In the genomic region with DNA sequence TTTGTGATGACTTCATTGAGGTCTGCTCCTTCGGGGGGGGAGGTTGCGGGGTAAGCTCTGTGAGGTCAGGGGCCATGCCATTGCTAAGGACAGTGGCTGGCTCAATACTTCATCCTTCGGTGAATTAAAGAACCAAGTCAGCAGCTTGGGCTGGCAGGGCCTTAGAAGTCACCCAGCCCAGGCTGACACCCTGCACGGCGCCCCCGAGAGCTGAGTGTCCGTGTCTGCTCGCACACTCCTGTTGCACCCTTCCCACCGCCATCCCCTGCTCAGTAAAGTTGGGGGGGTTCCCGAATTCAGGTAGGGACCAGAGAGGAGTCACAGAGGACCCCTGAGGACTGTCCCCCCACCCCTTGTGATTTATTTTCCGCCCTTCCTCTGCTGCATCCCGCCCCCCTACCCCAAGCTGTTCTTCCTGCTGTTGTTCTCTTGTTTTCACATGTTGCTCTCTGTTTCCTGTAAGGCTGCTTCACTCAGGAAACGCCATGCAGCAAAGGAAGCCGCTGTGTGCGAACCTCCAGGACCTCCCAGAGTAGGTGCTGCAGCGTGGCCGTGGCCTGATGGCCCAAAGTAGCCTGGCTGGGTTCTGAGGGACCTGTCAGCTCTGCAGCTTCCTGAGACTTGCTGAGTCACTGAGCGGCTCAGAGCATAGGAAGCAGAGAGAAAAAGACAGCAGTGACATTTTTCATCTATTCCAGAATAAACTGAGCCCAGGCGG, we compare ENCODE assay signal across 7 cellular contexts. TPM values are rescaled to one million over a fixed set of nuclear protein-coding genes. Genes with fewer than 3 reads are reported as not detected.
A peak's percentile ranks its signal among the peaks of the same experiment; 100 is the strongest.
DNase-seq lines count a peak whose midpoint lies in the region; ATAC-seq and TF ChIP-seq lines count a peak whose summit lies in the region.

No MANE protein-coding gene starts in this region.

- H4K20me1 ChIP-seq in PC-3 (ENCODE audit: low read length), result no peaks in the 10 kb centered on the region

- no peak for TF ChIP-seq POLR2A in thyroid gland (IDR thresholded peaks at IDR 0.05)

- no peaks in the 10 kb centered on the region for H3K36me3 ChIP-seq in PC-3 (ENCODE audit: low read depth, low read length)
- H3K36me3 ChIP-seq in lower lobe of right lung, result no peaks in the 10 kb centered on the region
- H3K36me3 ChIP-seq in thyroid gland, result no peaks in the 10 kb centered on the region

- H3K4me3 ChIP-seq in PC-3 (ENCODE audit: low read length) (no peak overlapping the region), lower lobe of right lung (no peak overlapping the region), thyroid gland (replicated peaks in 1 of 3) (no peak overlapping the region)

- H3F3A ChIP-seq in PC-3 (ENCODE audit: low read length, unreplicated experiment), result no peaks in the 10 kb centered on the region

- H3K4me1 Mint-ChIP-seq in nephron progenitor cell, result peaks cover 47% of the 10 kb centered on the region

- no peaks in the 10 kb centered on the region for H3K9me2 ChIP-seq in PC-3 (replicated peaks; ENCODE audit: low read length)

- POLR2A ChIA-PET in PC-3 (lab: Charles Lee; ENCODE audit: unreplicated experiment), result no interaction called here

- H3K9ac ChIP-seq in PC-3 (ENCODE audit: low read length), result no peak overlapping the region

- no peak for TF ChIP-seq CTCF in PC-3 (conservative IDR thresholded peaks at IDR 0.05; ENCODE audit: low read depth, low read length)
- no peak for TF ChIP-seq CTCF in lower lobe of right lung (IDR thresholded peaks at IDR 0.05)
- no peak for TF ChIP-seq CTCF in thyroid gland (IDR thresholded peaks at IDR 0.05)
- TF ChIP-seq CTCF in nephron progenitor cell (IDR thresholded peaks at IDR 0.05), result no peak

- H3K9me3 ChIP-seq in PC-3 (ENCODE audit: low read length) (no peaks in the 10 kb centered on the region), lower lobe of right lung (no peaks in the 10 kb centered on the region), thyroid gland (no peaks in the 10 kb centered on the region)

- peak overlapping the region; percentile 38; the same call in 1 of the 2 replicates for H2AFZ ChIP-seq in PC-3 (ENCODE audit: low read length)

- H3K27me3 ChIP-seq in PC-3 (ENCODE audit: low read length), result no peaks in the 10 kb centered on the region
- no peaks in the 10 kb centered on the region for H3K27me3 ChIP-seq in lower lobe of right lung (ENCODE audit: low read depth)
- H3K27me3 ChIP-seq in thyroid gland, result no peaks in the 10 kb centered on the region

- CTCF ChIA-PET in PC-3 (lab: Charles Lee), result interaction anchor here (1.1 to 3.0 kb wide), 2 partner anchors 38 to 45 kb away, joined by 5 to 45 read pairs; no protein-coding TSS in a partner anchor

- peaks cover 5% of the 10 kb centered on the region for H3K4me1 ChIP-seq in PC-3 (ENCODE audit: insufficient read depth, low read length)
- peaks cover 70% of the 10 kb centered on the region for H3K4me1 ChIP-seq in lower lobe of right lung
- peaks cover 0 to 30% of the 10 kb centered on the region in 2 donors for H3K4me1 ChIP-seq in thyroid gland

- ATAC-seq in PC-3 (no peak), lower lobe of right lung (peak; percentile 28 to 52), HG03521 (IDR thresholded peaks at IDR 0.05; ENCODE audit: unreplicated experiment) (no peak), HG02885 (IDR thresholded peaks at IDR 0.05; ENCODE audit: poor library complexity, unreplicated experiment) (no peak)

- H3K9me3 Mint-ChIP-seq in nephron progenitor cell, result no peaks in the 10 kb centered on the region

- DNase-seq in PC-3, result no peak
- DNase-seq in activated gamma-delta T cell treated with Interleukin-2 at 50 U/mL for 16 hours, result peak; percentile 58
- peak; percentile 61 for DNase-seq in lower lobe of right lung
- peak; percentile 32 to 47 for DNase-seq in thyroid gland
- DNase-seq in nephron progenitor cell, result no peak

- intact Hi-C loops in PC-3 (cut with micrococcal nuclease) (no loop called here), lower lobe of right lung (cut with DNase I) (no loop called here), thyroid gland (cut with DNase I) (no loop called here)

- WGBS in thyroid gland, 2 donors, result 74 to 79% methylated on average over 18 to 19 of the region's 19 CpGs

- no peak overlapping the region for H3K27ac Mint-ChIP-seq in nephron progenitor cell

- H3K4me2 ChIP-seq in PC-3 (ENCODE audit: low read length), result no peak overlapping the region

- peaks cover 5% of the 10 kb centered on the region for H3K27me3 Mint-ChIP-seq in nephron progenitor cell (ENCODE audit: low read depth, poor library complexity)

- H3K4me3 Mint-ChIP-seq in nephron progenitor cell, result no peak overlapping the region

- BruUV-seq in PC-3 (replicated peaks; lab: Mats Ljungman, UMichigan), result no TSS peak

- no peaks in the 10 kb centered on the region for H3K79me2 ChIP-seq in PC-3 (ENCODE audit: low read length)

- no peaks in the 10 kb centered on the region for H3K36me3 Mint-ChIP-seq in nephron progenitor cell (ENCODE audit: low read depth)

- no peak overlapping the region for H3K27ac ChIP-seq in PC-3 (ENCODE audit: low read length)
- H3K27ac ChIP-seq in lower lobe of right lung, result peak overlapping the region; percentile 84
- peak overlapping the region; percentile 30 to 73 (median 49) for H3K27ac ChIP-seq in thyroid gland

RNA-seq across cellular contexts. Expression of gene EFCC1, which starts 14.4 kb away (rescaled TPM):
- total RNA-seq in PC-3 (2014; rRNA removed) (not detected in 2 replicates), lower lobe of right lung (12.1 TPM), thyroid gland (10 to 100 TPM in 2 of 4 donors, 1 to 10 TPM in 2; 3.6 to 16.8 (median 9.9) TPM)

RNA-seq across cellular contexts. Expression of gene CFAP92, which starts 21.7 kb away (rescaled TPM):
- total RNA-seq in PC-3 (2014; rRNA removed) (0.33 TPM in 1 of 2 replicates, not detected in the other), lower lobe of right lung (2.0 TPM), thyroid gland (1 to 10 TPM in 1 of 4 donors, under 1 TPM in 3; 0.40 to 2.5 (median 0.57) TPM)

RNA-seq across cellular contexts. Expression of gene GP9, which starts 45.0 kb away (rescaled TPM):
- total RNA-seq in PC-3 (2014; rRNA removed), result not detected in 2 replicates
- total RNA-seq in lower lobe of right lung, result 2.6 TPM
- not detected for total RNA-seq in thyroid gland

Comparison
In these comparisons a context has a peak if more than half of its experiments do, and no peak if none do; other contexts are left out.
1. ATAC-seq: peak in lower lobe of right lung (2 of 2); none in PC-3 (single experiment), HG03521 (single experiment) and HG02885 (single experiment).
2. DNase-seq: peak in activated gamma-delta T cell treated with Interleukin-2 at 50 U/mL for 16 hours (single experiment), lower lobe of right lung (single experiment) and thyroid gland (2 of 2); none in PC-3 (single experiment) and nephron progenitor cell (single experiment).